8 cellular contexts compared by ENCODE assay signal in genomic region chr4:185211035-185211434, GRCh38. TPM values are rescaled to one million over a fixed set of nuclear protein-coding genes. Genes with fewer than 3 reads are reported as not detected.
DNase-seq lines count a peak whose midpoint lies in the region; ATAC-seq and TF ChIP-seq lines count a peak whose summit lies in the region.

No MANE protein-coding gene starts in this region.

- intact Hi-C loops in thyroid gland (cut with DNase I) = loop anchor here (5.0 to 10.0 kb wide), 2 partner anchors 74 to 186 kb away; partner anchors contain the start of genes ANKRD37 and LRP2BP

- no peak for TF ChIP-seq RAD21 in liver (IDR thresholded peaks at IDR 0.05)

- TF ChIP-seq CTCF in liver (IDR thresholded peaks at IDR 0.05; ENCODE audit: low read depth, low read length, missing input control) (no peak), thyroid gland (IDR thresholded peaks at IDR 0.05) (no peak)

- DNase-seq in activated T-cell treated with anti-CD3 and anti-CD28 coated beads, Interleukin-2, amount 50 U/mL, for 24 hours = no peak
- DNase-seq in activated T-cell treated with anti-CD3 and anti-CD28 coated beads, Interleukin-2, amount 50 U/mL, for 1 hour = no peak
- DNase-seq in activated naive CD8-positive, alpha-beta T cell treated with anti-CD3 and anti-CD28 coated beads, Interleukin-2, amount 10 ng/mL, durations not matched to agents 7 days and 5 days = no peak
- DNase-seq in thyroid gland (no peak), HuH-7 (ENCODE audit: low spot score) (no peak), NCI-H226 (no peak), cerebellum (ENCODE audit: low spot score) (no peak)

- H3K27me3 ChIP-seq in liver (ENCODE audit: control insufficient read depth in 4 of 4, insufficient read depth in 4 of 4, low read length in 3 of 4) = no peaks in the 10 kb centered on the region
- no peaks in the 10 kb centered on the region for H3K27me3 ChIP-seq in thyroid gland

- H3K9me3 Mint-ChIP-seq in activated T-cell treated with anti-CD3 and anti-CD28 coated beads, Interleukin-2, amount 50 U/mL, for 24 hours = no peaks in the 10 kb centered on the region
- no peaks in the 10 kb centered on the region for H3K9me3 Mint-ChIP-seq in activated naive CD8-positive, alpha-beta T cell treated with anti-CD3 and anti-CD28 coated beads, Interleukin-2, amount 10 ng/mL, durations not matched to agents 7 days and 5 days

- POLR2A ChIA-PET in activated naive CD8-positive, alpha-beta T cell treated with anti-CD3 and anti-CD28 coated beads, Interleukin-2, amount 10 ng/mL, durations not matched to agents 7 days and 5 days (lab: Charles Lee) = no interaction called here

- no peaks in the 10 kb centered on the region for H3K27me3 Mint-ChIP-seq in activated T-cell treated with anti-CD3 and anti-CD28 coated beads, Interleukin-2, amount 50 U/mL, for 24 hours
- peaks cover 9% of the 10 kb centered on the region for H3K27me3 Mint-ChIP-seq in activated naive CD8-positive, alpha-beta T cell treated with anti-CD3 and anti-CD28 coated beads, Interleukin-2, amount 10 ng/mL, durations not matched to agents 7 days and 5 days

- peak overlapping the region; percentile 77 to 85 for H3K27ac ChIP-seq in liver (ENCODE audit: low read depth in 1 of 2, low read length in 2 of 2)
- H3K27ac ChIP-seq in thyroid gland = peak overlapping the region in 2 of 3 donors; percentile 81 to 83

- H3K4me3 ChIP-seq in liver (ENCODE audit: low read depth in 1 of 3, low read length in 3 of 3) (peak overlapping the region; percentile 77 to 92 (median 89)), thyroid gland (replicated peaks in 1 of 3) (peak overlapping the region in 2 of 3 donors; percentile 46 to 74)

- no peaks in the 10 kb centered on the region for H3K36me3 ChIP-seq in liver (ENCODE audit: control insufficient read depth in 4 of 4, insufficient read depth in 3 of 4, low read depth in 1 of 4, low read length in 3 of 4)
- no peaks in the 10 kb centered on the region for H3K36me3 ChIP-seq in thyroid gland

- peaks cover 0 to 17% (median 12%) of the 10 kb centered on the region in 4 donors for H3K4me1 ChIP-seq in liver (ENCODE audit: control insufficient read depth in 4 of 4, insufficient read depth in 4 of 4, low read length in 3 of 4)
- peaks cover 26 to 31% of the 10 kb centered on the region in 2 donors for H3K4me1 ChIP-seq in thyroid gland

- peak overlapping the region in 1 of 2 donors; percentile 77 for H3K9ac ChIP-seq in liver (ENCODE audit: low read depth in 1 of 2, low read length in 2 of 2)

- no peak for ATAC-seq in activated naive CD8-positive, alpha-beta T cell treated with anti-CD3 and anti-CD28 coated beads, Interleukin-2, amount 10 ng/mL, durations not matched to agents 7 days and 5 days (ENCODE audit: low read depth)

- TF ChIP-seq POLR2A in thyroid gland (IDR thresholded peaks at IDR 0.05) = no peak

- no peaks in the 10 kb centered on the region for H3K9me3 ChIP-seq in liver (ENCODE audit: control insufficient read depth in 4 of 4, low read length in 3 of 4)
- no peaks in the 10 kb centered on the region for H3K9me3 ChIP-seq in thyroid gland

- H3K4me3 Mint-ChIP-seq in activated T-cell treated with anti-CD3 and anti-CD28 coated beads, Interleukin-2, amount 50 U/mL, for 24 hours = peak overlapping the region; percentile 87
- H3K4me3 Mint-ChIP-seq in activated naive CD8-positive, alpha-beta T cell treated with anti-CD3 and anti-CD28 coated beads, Interleukin-2, amount 10 ng/mL, durations not matched to agents 7 days and 5 days = peak overlapping the region; percentile 88

- peak overlapping the region; percentile 24 for H3K27ac Mint-ChIP-seq in activated T-cell treated with anti-CD3 and anti-CD28 coated beads, Interleukin-2, amount 50 U/mL, for 24 hours
- no peak overlapping the region for H3K27ac Mint-ChIP-seq in activated naive CD8-positive, alpha-beta T cell treated with anti-CD3 and anti-CD28 coated beads, Interleukin-2, amount 10 ng/mL, durations not matched to agents 7 days and 5 days

- WGBS in liver = 76% methylated on average over 5 of the region's 5 CpGs
- WGBS in thyroid gland, 2 donors = 61 to 64% methylated on average over 5 of the region's 5 CpGs

- H3K36me3 Mint-ChIP-seq in activated T-cell treated with anti-CD3 and anti-CD28 coated beads, Interleukin-2, amount 50 U/mL, for 24 hours (ENCODE audit: low read depth) = peaks cover 4% of the 10 kb centered on the region
- peaks cover 8% of the 10 kb centered on the region for H3K36me3 Mint-ChIP-seq in activated naive CD8-positive, alpha-beta T cell treated with anti-CD3 and anti-CD28 coated beads, Interleukin-2, amount 10 ng/mL, durations not matched to agents 7 days and 5 days

- H3K4me1 Mint-ChIP-seq in activated T-cell treated with anti-CD3 and anti-CD28 coated beads, Interleukin-2, amount 50 U/mL, for 24 hours (ENCODE audit: low read depth) = peaks cover 38% of the 10 kb centered on the region
- peaks cover 18% of the 10 kb centered on the region for H3K4me1 Mint-ChIP-seq in activated naive CD8-positive, alpha-beta T cell treated with anti-CD3 and anti-CD28 coated beads, Interleukin-2, amount 10 ng/mL, durations not matched to agents 7 days and 5 days

TF ChIP-seq in liver, 16 proteins besides CTCF, POLR2A, EP300 and RAD21:
- TF ChIP-seq RXRA (IDR thresholded peaks at IDR 0.05) = no peak
- TF ChIP-seq FOXA2 (IDR thresholded peaks at IDR 0.05) = no peak
- no peak for TF ChIP-seq JUND (IDR thresholded peaks at IDR 0.05)
- TF ChIP-seq REST (IDR thresholded peaks at IDR 0.05) = no peak
- no peak for TF ChIP-seq HNF4A (conservative IDR thresholded peaks at IDR 0.05)
- no peak for TF ChIP-seq NR2F2 (IDR thresholded peaks at IDR 0.05)
- TF ChIP-seq MAX (IDR thresholded peaks at IDR 0.05) = no peak
- no peak for TF ChIP-seq ATF3 (IDR thresholded peaks at IDR 0.05)
- TF ChIP-seq TAF1 (conservative IDR thresholded peaks at IDR 0.05) = no peak
- no peak for TF ChIP-seq SP1 (IDR thresholded peaks at IDR 0.05)
- no peak for TF ChIP-seq YY1 (IDR thresholded peaks at IDR 0.05)
- no peak for TF ChIP-seq ZBTB33 (IDR thresholded peaks at IDR 0.05)
- no peak for TF ChIP-seq GABPA (IDR thresholded peaks at IDR 0.05 in 1 of 2, conservative IDR thresholded peaks at IDR 0.05 in 1 of 2)
- no peak for TF ChIP-seq HNF4G (IDR thresholded peaks at IDR 0.05)

RNA-seq across cellular contexts. Expression of gene SNX25, which starts 1.6 kb away (rescaled TPM):
- 10 to 100 TPM; 15.9 to 16.4 TPM for total RNA-seq in activated naive CD8-positive, alpha-beta T cell treated with anti-CD3 and anti-CD28 coated beads, Interleukin-2, amount 10 ng/mL, durations not matched to agents 7 days and 5 days
- 10 to 100 TPM in 1 of 2 donors, 1 to 10 TPM in 1; 5.9 to 13.9 TPM for total RNA-seq in liver
- polyA plus RNA-seq in liver = 1 to 10 TPM; 2.8 to 4.2 TPM
- total RNA-seq in thyroid gland = 10 to 100 TPM; 36.9 to 71.3 (median 42.7) TPM
- total RNA-seq in cerebellum = 27.7 TPM

RNA-seq across cellular contexts. Expression of gene CFAP97, which starts 7.2 kb away (rescaled TPM):
- total RNA-seq in activated naive CD8-positive, alpha-beta T cell treated with anti-CD3 and anti-CD28 coated beads, Interleukin-2, amount 10 ng/mL, durations not matched to agents 7 days and 5 days = 10 to 100 TPM; 30.3 to 30.5 TPM
- 10 to 100 TPM; 13.7 to 23.7 TPM for total RNA-seq in liver
- polyA plus RNA-seq in liver = 10 to 100 TPM in 1 of 2 donors, 1 to 10 TPM in 1; 7.5 to 30.9 TPM
- total RNA-seq in thyroid gland = 10 to 100 TPM; 44.5 to 63.3 (median 59.1) TPM
- total RNA-seq in cerebellum = 45.4 TPM
